8 cellular contexts compared by ENCODE assay signal in the genomic region with DNA sequence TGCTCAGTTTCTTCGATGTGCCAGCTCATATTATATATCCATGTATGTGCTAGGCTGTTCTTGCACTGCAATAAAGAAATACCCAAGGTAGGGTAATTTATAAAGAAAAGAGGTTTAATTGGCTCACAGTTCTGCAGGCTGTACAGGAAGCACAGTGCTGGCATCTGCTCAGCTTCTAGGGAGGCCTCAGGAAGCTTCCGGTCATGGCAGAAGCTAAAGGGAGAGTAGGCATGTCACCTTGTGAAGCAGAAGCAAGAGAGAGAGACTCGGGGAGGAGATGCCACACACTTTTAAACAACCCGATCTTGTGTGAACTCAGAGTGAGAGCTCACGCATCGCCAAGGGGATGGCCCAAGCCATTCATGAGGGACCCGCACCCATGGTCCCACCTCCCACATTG.
"Had no signal": no experiment of that assay in that cellular context is flagged by ENCODE, and none has a peak within 500 bp of the region (broad histone marks: within the 10 kb centered on the region; RNA-seq: fewer than 3 reads in every experiment).

No MANE protein-coding gene starts in this region.

- DNase-seq: GDM1, GF-D8 had no signal

- FAIRE-seq: G401.6, GM12878, GM12891, GM12892, GM18507, GM19239 had no signal

- H3K4me3 ChIP-seq: GM12878 had no signal

- ATAC-seq: GM12878 had no signal
